Comparison of ENCODE assay signal across 1 cellular context in the genomic region with DNA sequence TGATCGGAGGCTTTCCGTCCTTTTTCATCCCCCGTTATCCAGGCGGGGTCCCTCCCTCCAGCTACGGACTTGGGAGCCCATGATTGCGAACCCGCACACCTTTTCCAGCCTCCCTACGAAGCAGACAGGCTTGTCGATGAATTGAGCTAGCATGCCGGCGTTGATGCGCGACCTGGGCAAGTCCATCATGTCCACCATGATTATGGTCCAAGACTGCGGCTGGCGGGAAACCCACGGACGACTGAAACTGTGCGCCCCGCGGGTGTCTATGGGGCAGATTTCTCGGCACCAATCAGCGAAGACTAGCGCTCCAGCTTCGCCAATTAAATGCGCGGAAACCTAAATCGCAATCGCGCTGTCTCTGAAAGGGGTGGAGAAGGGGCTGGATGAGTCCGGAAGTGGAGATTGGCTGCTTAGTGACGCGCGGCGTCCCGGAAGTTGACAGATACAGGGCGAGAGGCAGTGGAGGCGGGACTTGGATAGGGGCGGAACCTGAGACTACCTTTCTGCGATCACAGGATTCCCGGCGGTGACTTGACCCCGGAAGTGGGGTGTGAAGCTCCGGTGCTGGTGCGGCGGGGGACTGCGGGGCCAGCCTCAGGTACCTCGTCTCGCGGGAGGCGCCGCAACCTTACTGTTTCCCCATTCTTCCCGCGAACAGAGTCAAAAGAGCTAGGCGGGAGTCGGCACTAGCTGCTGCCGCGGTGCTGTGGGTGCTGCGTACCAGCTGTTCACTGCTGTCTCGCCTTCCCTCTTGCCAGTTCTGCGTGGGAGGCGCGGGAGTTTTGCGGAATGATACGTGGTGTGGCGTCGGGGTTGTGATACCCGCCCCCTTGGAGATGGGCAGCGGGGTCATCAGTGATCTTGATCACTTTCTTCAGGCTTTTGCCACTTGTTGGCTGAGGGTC.
TF ChIP-seq lines count a peak whose summit lies in the region.

A gene (plus strand): TSS at position 532 of the 908 bp plus-strand sequence. CDS start 32,620 bp downstream, outside the sequence.

TF ChIP-seq in GM12878, 131 proteins besides CTCF, POLR2A, EP300 and RAD21 (continued from another document):
- TF ChIP-seq SPI1 (IDR thresholded peaks at IDR 0.05; ENCODE audit: borderline replicate concordance, insufficient read depth, low read depth, low read length) = peak; percentile 50
- TF ChIP-seq RCOR1 (conservative IDR thresholded peaks at IDR 0.05; ENCODE audit: low read depth, low read length) = no peak; the same call in 1 of the 2 replicates
- TF ChIP-seq BHLHE40 (IDR thresholded peaks at IDR 0.05; ENCODE audit: borderline replicate concordance in 1 of 2, low read depth in 2 of 2, low read length in 1 of 2) = peak in 1 of 2 experiments; percentile 18; a peak in 2 of 4 replicates
- peak; percentile 38 for TF ChIP-seq CREM (IDR thresholded peaks at IDR 0.05; ENCODE audit: low read depth)
- TF ChIP-seq GABPA (IDR thresholded peaks at IDR 0.05; ENCODE audit: low read depth) = peak; percentile 89
- TF ChIP-seq ZNF384 (IDR thresholded peaks at IDR 0.05; ENCODE audit: borderline replicate concordance, low read depth, low read length) = no peak
- TF ChIP-seq ATF7 (IDR thresholded peaks at IDR 0.05; ENCODE audit: low read depth) = peak; percentile 55
- TF ChIP-seq, protein P1, sequence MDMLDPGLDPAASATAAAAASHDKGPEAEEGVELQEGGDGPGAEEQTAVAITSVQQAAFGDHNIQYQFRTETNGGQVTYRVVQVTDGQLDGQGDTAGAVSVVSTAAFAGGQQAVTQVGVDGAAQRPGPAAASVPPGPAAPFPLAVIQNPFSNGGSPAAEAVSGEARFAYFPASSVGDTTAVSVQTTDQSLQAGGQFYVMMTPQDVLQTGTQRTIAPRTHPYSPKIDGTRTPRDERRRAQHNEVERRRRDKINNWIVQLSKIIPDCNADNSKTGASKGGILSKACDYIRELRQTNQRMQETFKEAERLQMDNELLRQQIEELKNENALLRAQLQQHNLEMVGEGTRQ (IDR thresholded peaks at IDR 0.05; ENCODE audit: borderline replicate concordance, low read depth, low read length) = no peak
- peak; percentile 40 for TF ChIP-seq MTA2 (IDR thresholded peaks at IDR 0.05; ENCODE audit: low read depth)
- TF ChIP-seq EZH2 (IDR thresholded peaks at IDR 0.05; ENCODE audit: borderline replicate concordance, control insufficient read depth, low read depth, low read length) = no peak
- TF ChIP-seq, protein P2, sequence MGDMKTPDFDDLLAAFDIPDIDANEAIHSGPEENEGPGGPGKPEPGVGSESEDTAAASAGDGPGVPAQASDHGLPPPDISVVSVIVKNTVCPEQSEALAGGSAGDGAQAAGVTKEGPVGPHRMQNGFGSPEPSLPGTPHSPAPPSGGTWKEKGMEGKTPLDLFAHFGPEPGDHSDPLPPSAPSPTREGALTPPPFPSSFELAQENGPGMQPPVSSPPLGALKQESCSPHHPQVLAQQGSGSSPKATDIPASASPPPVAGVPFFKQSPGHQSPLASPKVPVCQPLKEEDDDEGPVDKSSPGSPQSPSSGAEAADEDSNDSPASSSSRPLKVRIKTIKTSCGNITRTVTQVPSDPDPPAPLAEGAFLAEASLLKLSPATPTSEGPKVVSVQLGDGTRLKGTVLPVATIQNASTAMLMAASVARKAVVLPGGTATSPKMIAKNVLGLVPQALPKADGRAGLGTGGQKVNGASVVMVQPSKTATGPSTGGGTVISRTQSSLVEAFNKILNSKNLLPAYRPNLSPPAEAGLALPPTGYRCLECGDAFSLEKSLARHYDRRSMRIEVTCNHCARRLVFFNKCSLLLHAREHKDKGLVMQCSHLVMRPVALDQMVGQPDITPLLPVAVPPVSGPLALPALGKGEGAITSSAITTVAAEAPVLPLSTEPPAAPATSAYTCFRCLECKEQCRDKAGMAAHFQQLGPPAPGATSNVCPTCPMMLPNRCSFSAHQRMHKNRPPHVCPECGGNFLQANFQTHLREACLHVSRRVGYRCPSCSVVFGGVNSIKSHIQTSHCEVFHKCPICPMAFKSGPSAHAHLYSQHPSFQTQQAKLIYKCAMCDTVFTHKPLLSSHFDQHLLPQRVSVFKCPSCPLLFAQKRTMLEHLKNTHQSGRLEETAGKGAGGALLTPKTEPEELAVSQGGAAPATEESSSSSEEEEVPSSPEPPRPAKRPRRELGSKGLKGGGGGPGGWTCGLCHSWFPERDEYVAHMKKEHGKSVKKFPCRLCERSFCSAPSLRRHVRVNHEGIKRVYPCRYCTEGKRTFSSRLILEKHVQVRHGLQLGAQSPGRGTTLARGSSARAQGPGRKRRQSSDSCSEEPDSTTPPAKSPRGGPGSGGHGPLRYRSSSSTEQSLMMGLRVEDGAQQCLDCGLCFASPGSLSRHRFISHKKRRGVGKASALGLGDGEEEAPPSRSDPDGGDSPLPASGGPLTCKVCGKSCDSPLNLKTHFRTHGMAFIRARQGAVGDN (IDR thresholded peaks at IDR 0.05) = peak; percentile 38; the same call in 1 of the 2 replicates
- 0 out of 2 replicates have a peak, but pooled peaks have one; percentile 70 for TF ChIP-seq CBX5 (IDR thresholded peaks at IDR 0.05; ENCODE audit: low read depth)
- peak; percentile 88 for TF ChIP-seq SP1 (IDR thresholded peaks at IDR 0.05; ENCODE audit: low read depth, low read length)
- TF ChIP-seq MEF2B (IDR thresholded peaks at IDR 0.05; ENCODE audit: partially characterized antibody, poor library complexity, severe bottlenecking) = no peak
- peak; percentile 85 for TF ChIP-seq NBN (IDR thresholded peaks at IDR 0.05)
- no peak for TF ChIP-seq NFXL1 (IDR thresholded peaks at IDR 0.05; ENCODE audit: borderline replicate concordance)
- peak; percentile 63 for TF ChIP-seq RELA (IDR thresholded peaks at IDR 0.05; ENCODE audit: borderline replicate concordance, partially characterized antibody)
- TF ChIP-seq, protein P3, sequence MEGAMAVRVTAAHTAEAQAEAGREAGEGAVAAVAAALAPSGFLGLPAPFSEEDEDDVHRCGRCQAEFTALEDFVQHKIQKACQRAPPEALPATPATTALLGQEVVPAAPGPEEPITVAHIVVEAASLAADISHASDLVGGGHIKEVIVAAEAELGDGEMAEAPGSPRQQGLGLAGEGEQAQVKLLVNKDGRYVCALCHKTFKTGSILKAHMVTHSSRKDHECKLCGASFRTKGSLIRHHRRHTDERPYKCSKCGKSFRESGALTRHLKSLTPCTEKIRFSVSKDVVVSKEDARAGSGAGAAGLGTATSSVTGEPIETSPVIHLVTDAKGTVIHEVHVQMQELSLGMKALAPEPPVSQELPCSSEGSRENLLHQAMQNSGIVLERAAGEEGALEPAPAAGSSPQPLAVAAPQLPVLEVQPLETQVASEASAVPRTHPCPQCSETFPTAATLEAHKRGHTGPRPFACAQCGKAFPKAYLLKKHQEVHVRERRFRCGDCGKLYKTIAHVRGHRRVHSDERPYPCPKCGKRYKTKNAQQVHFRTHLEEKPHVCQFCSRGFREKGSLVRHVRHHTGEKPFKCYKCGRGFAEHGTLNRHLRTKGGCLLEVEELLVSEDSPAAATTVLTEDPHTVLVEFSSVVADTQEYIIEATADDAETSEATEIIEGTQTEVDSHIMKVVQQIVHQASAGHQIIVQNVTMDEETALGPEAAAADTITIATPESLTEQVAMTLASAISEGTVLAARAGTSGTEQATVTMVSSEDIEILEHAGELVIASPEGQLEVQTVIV (IDR thresholded peaks at IDR 0.05; ENCODE audit: borderline replicate concordance, partially characterized antibody) = peak; percentile 96
- 0 out of 2 replicates have a peak, but pooled peaks have one; percentile 6 for TF ChIP-seq JUND (IDR thresholded peaks at IDR 0.05; ENCODE audit: low read depth, low read length)
- no peak for TF ChIP-seq MYC (IDR thresholded peaks at IDR 0.05; ENCODE audit: insufficient read depth, insufficient read length, insufficient replicate concordance, low read length, severe bottlenecking)
- no peak for TF ChIP-seq CBX3 (IDR thresholded peaks at IDR 0.05; ENCODE audit: borderline replicate concordance, low read depth)
- TF ChIP-seq BMI1 (IDR thresholded peaks at IDR 0.05; ENCODE audit: borderline replicate concordance) = peak; percentile 88; the same call in 1 of the 2 replicates
- no peak for TF ChIP-seq KAT2A (conservative IDR thresholded peaks at IDR 0.05; ENCODE audit: control insufficient read depth, low read depth, low read length)
- no peak for TF ChIP-seq WRNIP1 (IDR thresholded peaks at IDR 0.05; ENCODE audit: borderline replicate concordance, low read depth, low read length)
